In the genomic region with DNA sequence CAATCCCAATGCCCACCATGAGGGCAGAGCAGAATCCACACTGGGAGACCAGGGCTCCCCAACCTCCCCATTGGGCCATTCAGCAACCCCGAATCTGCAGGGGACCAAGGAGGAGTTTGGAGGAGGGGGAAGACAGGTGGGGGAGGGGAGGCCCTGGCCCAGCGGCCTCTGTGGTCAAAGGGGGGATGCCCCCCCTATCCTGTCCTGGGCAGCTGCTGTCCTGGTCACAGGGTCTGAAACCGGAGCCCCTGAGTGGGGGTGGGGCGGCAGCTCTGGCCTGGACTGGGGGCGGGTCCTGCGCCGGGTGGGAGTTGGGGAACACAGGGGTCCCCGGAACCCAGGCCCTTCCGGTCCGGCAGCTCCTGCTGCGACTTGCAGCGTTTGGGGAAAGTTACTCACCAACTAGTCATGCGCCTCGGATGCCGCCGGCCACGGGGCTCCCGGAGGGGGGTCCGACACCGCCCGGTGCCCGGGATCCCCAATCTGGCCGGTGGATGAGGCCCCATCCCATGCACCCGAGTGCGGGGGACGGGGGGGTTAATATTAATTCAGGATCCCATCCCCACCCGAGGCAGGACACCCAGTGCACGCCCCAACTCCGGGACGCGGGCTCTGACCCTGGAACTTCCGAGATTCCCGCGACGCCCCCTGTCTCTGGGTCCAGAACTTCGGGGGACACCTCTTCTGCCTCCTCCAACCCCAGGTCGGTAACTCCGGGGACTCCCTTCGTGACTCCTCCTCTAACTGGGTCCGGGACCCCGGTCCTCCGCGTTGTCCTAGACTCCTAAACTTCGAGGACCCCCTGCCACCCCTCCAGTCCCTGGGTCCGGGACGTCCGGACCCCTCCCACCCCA, we compare ENCODE assay signal across 8 cellular contexts. TPM values are rescaled to one million over a fixed set of nuclear protein-coding genes. Genes with fewer than 3 reads are reported as not detected.
DNase-seq lines count a peak whose midpoint lies in the region; ATAC-seq and TF ChIP-seq lines count a peak whose summit lies in the region.

No MANE protein-coding gene starts in this region.

- peak overlapping the region; percentile 73 for H3K27ac Mint-ChIP-seq in Caco-2 (ENCODE audit: unreplicated experiment)
- peak overlapping the region; percentile 80 for H3K27ac Mint-ChIP-seq in chondrocyte (ENCODE audit: unreplicated experiment)
- no peak overlapping the region for H3K27ac Mint-ChIP-seq in stimulated activated effector memory CD8-positive, alpha-beta T cell treated with anti-CD3 and anti-CD28 coated beads, Interleukin-12 subunit alpha, Interleukin-12 subunit beta, amount 100 ng/mL, for 72 hours

- peaks cover 13% of the 10 kb centered on the region for H3F3A ChIP-seq in MM.1S (ENCODE audit: insufficient read depth, low read length)

- BruUV-seq in Caco-2 (replicated peaks; lab: Mats Ljungman, UMichigan): no TSS peak

- intact Hi-C loops in Caco-2 (cut with micrococcal nuclease; ENCODE audit: unreplicated experiment): loop anchor here (2.0 to 5.0 kb wide), 2 partner anchors 21 to 47 kb away; partner anchors contain the start of genes COPE and DDX49

- DNase-seq in Caco-2 (peak in 1 of 2 experiments; percentile 29), MM.1S (no peak), chondrocyte (ENCODE audit: low spot score) (no peak)
- DNase-seq in stimulated activated effector memory CD8-positive, alpha-beta T cell treated with anti-CD3 and anti-CD28 coated beads, Interleukin-12 subunit alpha, Interleukin-12 subunit beta, amount 100 ng/mL, for 72 hours (ENCODE audit: low spot score in 2 of 2): no peak
- no peak for DNase-seq in stimulated activated CD4-positive, alpha-beta T cell treated with anti-CD3 and anti-CD28 coated beads, Interleukin-2, amount 100 ng/mL, for 48 hours

- TF ChIP-seq CTCF in Caco-2 (IDR thresholded peaks at IDR 0.05; ENCODE audit: insufficient read depth in 1 of 2, low read depth in 1 of 2, low read length in 1 of 2, severe bottlenecking in 1 of 2, unreplicated experiment in 1 of 2) (no peak), MM.1S (IDR thresholded peaks at IDR 0.05; ENCODE audit: low read length) (no peak), chondrocyte (IDR thresholded peaks at IDR 0.05) (peak; percentile 29)

- H3K27me3 ChIP-seq in Caco-2 (replicated peaks; ENCODE audit: control insufficient read depth, insufficient read depth, low read length) (no peaks in the 10 kb centered on the region), MM.1S (replicated peaks; ENCODE audit: insufficient read depth, low read length) (no peaks in the 10 kb centered on the region), layer of hippocampus (ENCODE audit: control insufficient read depth, insufficient read depth, low read length) (no peaks in the 10 kb centered on the region)

- POLR2A ChIA-PET in Caco-2 (lab: Charles Lee): no interaction called here

- peaks cover 13% of the 10 kb centered on the region for H3K36me3 Mint-ChIP-seq in Caco-2 (ENCODE audit: insufficient read depth, unreplicated experiment)
- peaks cover 2% of the 10 kb centered on the region for H3K36me3 Mint-ChIP-seq in chondrocyte (ENCODE audit: low read depth)
- peaks cover 6% of the 10 kb centered on the region for H3K36me3 Mint-ChIP-seq in stimulated activated effector memory CD8-positive, alpha-beta T cell treated with anti-CD3 and anti-CD28 coated beads, Interleukin-12 subunit alpha, Interleukin-12 subunit beta, amount 100 ng/mL, for 72 hours

- H3K27me3 Mint-ChIP-seq in Caco-2 (ENCODE audit: insufficient read depth, unreplicated experiment): no peaks in the 10 kb centered on the region
- H3K27me3 Mint-ChIP-seq in chondrocyte (ENCODE audit: low read depth): no peaks in the 10 kb centered on the region

- H3K4me3 ChIP-seq in Caco-2 (ENCODE audit: low read depth, low read length) (peak overlapping the region; percentile 81), MM.1S (ENCODE audit: low read length) (peak overlapping the region; percentile 85)

- H3K4me2 ChIP-seq in MM.1S (ENCODE audit: low read depth, low read length): peak overlapping the region; percentile 94

- H3K27ac ChIP-seq in MM.1S (ENCODE audit: low read length) (peak overlapping the region; percentile 18; the same call in 1 of the 2 replicates), layer of hippocampus (ENCODE audit: low read depth, low read length) (peak overlapping the region; percentile 18)

- H3K9ac ChIP-seq in MM.1S (ENCODE audit: low read length): peak overlapping the region; percentile 77

- peak overlapping the region; percentile 72 for H2AFZ ChIP-seq in MM.1S (ENCODE audit: low read length)

- H3K4me3 Mint-ChIP-seq in Caco-2 (ENCODE audit: unreplicated experiment) (peak overlapping the region; percentile 77), chondrocyte (ENCODE audit: unreplicated experiment) (peak overlapping the region; percentile 89)
- H3K4me3 Mint-ChIP-seq in stimulated activated effector memory CD8-positive, alpha-beta T cell treated with anti-CD3 and anti-CD28 coated beads, Interleukin-12 subunit alpha, Interleukin-12 subunit beta, amount 100 ng/mL, for 72 hours: peak overlapping the region; percentile 65

- H3K9me3 Mint-ChIP-seq in Caco-2 (ENCODE audit: unreplicated experiment): no peaks in the 10 kb centered on the region
- H3K9me3 Mint-ChIP-seq in chondrocyte (ENCODE audit: low read depth): no peaks in the 10 kb centered on the region
- H3K9me3 Mint-ChIP-seq in stimulated activated effector memory CD8-positive, alpha-beta T cell treated with anti-CD3 and anti-CD28 coated beads, Interleukin-12 subunit alpha, Interleukin-12 subunit beta, amount 100 ng/mL, for 72 hours: no peaks in the 10 kb centered on the region

- H3K9me2 ChIP-seq in MM.1S (replicated peaks; ENCODE audit: insufficient read depth, low read length): no peaks in the 10 kb centered on the region

- no peaks in the 10 kb centered on the region for H4K20me1 ChIP-seq in MM.1S (ENCODE audit: insufficient read depth, low read length)

- H3K36me3 ChIP-seq in Caco-2 (ENCODE audit: control insufficient read depth, insufficient read depth, low read length) (no peaks in the 10 kb centered on the region), MM.1S (replicated peaks; ENCODE audit: insufficient read depth, low read length) (no peaks in the 10 kb centered on the region)

- peak; percentile 31 for ATAC-seq in stimulated activated effector memory CD8-positive, alpha-beta T cell treated with anti-CD3 and anti-CD28 coated beads, Interleukin-12 subunit alpha, Interleukin-12 subunit beta, amount 100 ng/mL, for 72 hours
- ATAC-seq in HG03442 (IDR thresholded peaks at IDR 0.05; ENCODE audit: unreplicated experiment): no peak
- ATAC-seq in GM18873 (IDR thresholded peaks at IDR 0.05; ENCODE audit: low FRiP score, unreplicated experiment): no peak

- CTCF ChIA-PET in Caco-2 (lab: Charles Lee): interaction anchor here (2.1 kb wide), 1 partner anchor 55 kb away, joined by 5 read pairs; no protein-coding TSS in a partner anchor

- H3K4me1 ChIP-seq in Caco-2: no peaks in the 10 kb centered on the region
- peaks cover 37% of the 10 kb centered on the region for H3K4me1 ChIP-seq in MM.1S (ENCODE audit: low read length)

- peaks cover 35% of the 10 kb centered on the region for H3K79me2 ChIP-seq in MM.1S (ENCODE audit: low read length)

- H3K9me3 ChIP-seq in Caco-2 (no peaks in the 10 kb centered on the region), MM.1S (replicated peaks; ENCODE audit: insufficient read depth, low read length) (no peaks in the 10 kb centered on the region)

- H3K4me1 Mint-ChIP-seq in Caco-2 (ENCODE audit: low read depth, unreplicated experiment) (peaks cover 12% of the 10 kb centered on the region), chondrocyte (ENCODE audit: low read depth) (peaks cover 16% of the 10 kb centered on the region)
- H3K4me1 Mint-ChIP-seq in stimulated activated effector memory CD8-positive, alpha-beta T cell treated with anti-CD3 and anti-CD28 coated beads, Interleukin-12 subunit alpha, Interleukin-12 subunit beta, amount 100 ng/mL, for 72 hours: peaks cover 19% of the 10 kb centered on the region

RNA-seq across cellular contexts. Expression of gene HOMER3, which starts 0.9 kb away (rescaled TPM):
- total RNA-seq in Caco-2 (2022) (18.0 and 19.0 TPM in 2 replicates), chondrocyte (34.5 to 54.7 TPM (median 50.6 TPM) in 3 replicates)

RNA-seq across cellular contexts. Expression of gene DDX49, which starts 20.6 kb away (rescaled TPM):
- total RNA-seq in Caco-2 (2022) (46.8 and 48.7 TPM in 2 replicates), chondrocyte (47.0 to 57.4 TPM (median 50.6 TPM) in 3 replicates)

RNA-seq across cellular contexts. Expression of gene COPE, which starts 21.0 kb away (rescaled TPM):
- total RNA-seq in Caco-2 (2022) (207 and 213 TPM in 2 replicates), chondrocyte (175 to 205 TPM (median 189 TPM) in 3 replicates)

RNA-seq across cellular contexts. Expression of gene CERS1, which starts 44.2 kb away (rescaled TPM):
- total RNA-seq in Caco-2 (2022) (19.0 and 20.3 TPM in 2 replicates), chondrocyte (4.3 to 10.2 TPM (median 8.4 TPM) in 3 replicates)
